12 cellular contexts compared by ENCODE assay signal in genomic region chr1:93625582-93626327, GRCh38. TPM values are rescaled to one million over a fixed set of nuclear protein-coding genes. Genes with fewer than 3 reads are reported as not detected.
DNase-seq lines count a peak whose midpoint lies in the region; ATAC-seq, FAIRE-seq and TF ChIP-seq lines count a peak whose summit lies in the region.
"Had no signal": no experiment of that assay in that cellular context is flagged by ENCODE, and none has a peak within 500 bp of the region (broad histone marks: within the 10 kb centered on the region; RNA-seq: fewer than 3 reads in every experiment).

No MANE protein-coding gene starts in this region.

- H3K27me3 ChIP-seq in SK-N-SH (ENCODE audit: insufficient read depth) = no peaks in the 10 kb centered on the region

- peak overlapping the region; percentile 61 for H3K4me2 ChIP-seq in SK-N-SH

- no peak for TF ChIP-seq CTCF in SK-N-SH (IDR thresholded peaks at IDR 0.05)
- TF ChIP-seq CTCF in fibroblast of villous mesenchyme (IDR thresholded peaks at IDR 0.05; ENCODE audit: insufficient read depth, low read depth, low read length) = no peak
- no peak for TF ChIP-seq CTCF in progenitor cell of endocrine pancreas (IDR thresholded peaks at IDR 0.05; ENCODE audit: unreplicated experiment)

- H3K9me2 ChIP-seq in SK-N-SH = no peaks in the 10 kb centered on the region

- peaks cover 85% of the 10 kb centered on the region for H3F3A ChIP-seq in SK-N-SH (replicated peaks; ENCODE audit: insufficient read depth)

- H3K27me3 Mint-ChIP-seq in progenitor cell of endocrine pancreas = no peaks in the 10 kb centered on the region

- TF ChIP-seq RAD21 in SK-N-SH (IDR thresholded peaks at IDR 0.05; ENCODE audit: low read length) = 0 out of 2 replicates have a peak, but pooled peaks have one; percentile 12

- 0% methylated on average over 2 of the region's 3 CpGs for WGBS in SK-N-SH (ENCODE audit: low lambda C conversion rate)

- H4K20me1 ChIP-seq in SK-N-SH (ENCODE audit: insufficient read depth) = peaks cover 2% of the 10 kb centered on the region; the same call in 1 of the 2 replicates

- no peaks in the 10 kb centered on the region for H3K36me3 Mint-ChIP-seq in progenitor cell of endocrine pancreas (ENCODE audit: insufficient read depth)

- peaks cover 50 to 67% of the 10 kb centered on the region in 2 experiments for H3K4me1 ChIP-seq in SK-N-SH (ENCODE audit: control insufficient read depth in 1 of 2, insufficient read depth in 2 of 2, low read depth in 1 of 2, low read length in 1 of 2)

- ATAC-seq in GM21381 (IDR thresholded peaks at IDR 0.05; ENCODE audit: unreplicated experiment) = no peak

- FAIRE-seq in H54 (lab: Jason Lieb, UNC) = peak; percentile 94

- peak; percentile 73 to 95 for TF ChIP-seq EP300 in SK-N-SH (IDR thresholded peaks at IDR 0.05; ENCODE audit: borderline replicate concordance in 1 of 2, low read depth in 1 of 2, low read length in 1 of 2)

- no peak for TF ChIP-seq POLR2A in H54 (IDR thresholded peaks at IDR 0.05; ENCODE audit: low read depth, low read length)

- H3K4me3 Mint-ChIP-seq in progenitor cell of endocrine pancreas (ENCODE audit: low read depth) = no peak overlapping the region

- DNase-seq in H54 (ENCODE audit: insufficient read length, low spot score) (peak; percentile 48), SK-N-SH (peak; percentile 48), fibroblast of villous mesenchyme (ENCODE audit: low read depth) (peak; percentile 85), progenitor cell of endocrine pancreas (ENCODE audit: low spot score, unreplicated experiment) (no peak), putamen (ENCODE audit: low spot score) (no peak), MV-4-11 (lab: John Stamatoyannopoulos, UW) (no peak), NCI-H748 treated with DMSO at 0.1 percent for 48 hours (lab: John Stamatoyannopoulos, UW) (no peak)
- DNase-seq: activated CD4-positive, alpha-beta T cell treated with anti-CD3 and anti-CD28 coated beads for 4 hours; amygdala; DND-41; occipital lobe had no signal

- H3K9me3 ChIP-seq in SK-N-SH = no peaks in the 10 kb centered on the region

- H3K4me1 Mint-ChIP-seq in progenitor cell of endocrine pancreas (ENCODE audit: low read depth) = peaks cover 11% of the 10 kb centered on the region

- POLR2A ChIA-PET in SK-N-SH (lab: Yijun Ruan, JAX) = interaction anchor here (0.8 to 1.4 kb wide), 3 partner anchors 10 to 220 kb away, joined by 3 to 5 read pairs (median 3); no protein-coding TSS in a partner anchor

- peaks cover 94% of the 10 kb centered on the region for H3K79me2 ChIP-seq in SK-N-SH (ENCODE audit: insufficient read depth)

- peaks cover 0 to 19% of the 10 kb centered on the region in 2 experiments for H3K36me3 ChIP-seq in SK-N-SH (replicated peaks in 1 of 2; ENCODE audit: control insufficient read depth in 1 of 2, insufficient read depth in 2 of 2, low read length in 1 of 2)

- H3K27ac Mint-ChIP-seq in progenitor cell of endocrine pancreas = peak overlapping the region; percentile 49

- peak overlapping the region; percentile 73 to 98 for H3K27ac ChIP-seq in SK-N-SH (ENCODE audit: low read depth in 2 of 2, low read length in 1 of 2)

- CTCF ChIA-PET in SK-N-SH (lab: Yijun Ruan, JAX) = interaction anchor here (0.6 to 28.6 kb wide), 15 partner anchors 8 to 322 kb away, joined by 3 to 591 read pairs (median 3); no protein-coding TSS in a partner anchor

- no peak overlapping the region for H3K4me3 ChIP-seq in SK-N-SH (ENCODE audit: low read depth in 2 of 2, low read length in 1 of 2)
- no peak overlapping the region for H3K4me3 ChIP-seq in fibroblast of villous mesenchyme (ENCODE audit: low read depth, low read length)

- H3K9me3 Mint-ChIP-seq in progenitor cell of endocrine pancreas (ENCODE audit: low read depth) = no peaks in the 10 kb centered on the region

- H3K9ac ChIP-seq in SK-N-SH = peak overlapping the region; percentile 48; the same call in 1 of the 2 replicates

- no peak overlapping the region for H2AFZ ChIP-seq in SK-N-SH (ENCODE audit: low read depth)

TF ChIP-seq in SK-N-SH, 30 proteins besides CTCF, POLR2A, EP300 and RAD21 (continues in another document):
- TF ChIP-seq ELF1 (IDR thresholded peaks at IDR 0.05) (0 out of 2 replicates have a peak, but pooled peaks have one; percentile 15), TEAD4 (IDR thresholded peaks at IDR 0.05; ENCODE audit: borderline replicate concordance, insufficient read depth) (peak; percentile 78; the same call in 1 of the 2 replicates), REST (IDR thresholded peaks at IDR 0.05; ENCODE audit: low read depth, low read length) (peak; percentile 61), NFIC (IDR thresholded peaks at IDR 0.05; ENCODE audit: borderline replicate concordance) (peak; percentile 98), JUND (IDR thresholded peaks at IDR 0.05) (peak; percentile 88), FOSL2 (IDR thresholded peaks at IDR 0.05; ENCODE audit: borderline replicate concordance, low read depth) (peak; percentile 90), TAF1 (IDR thresholded peaks at IDR 0.05; ENCODE audit: borderline replicate concordance, low read depth, low read length) (no peak), SMC3 (IDR thresholded peaks at IDR 0.05; ENCODE audit: low read depth, low read length) (peak; percentile 2; the same call in 1 of the 2 replicates), YY1 (IDR thresholded peaks at IDR 0.05; ENCODE audit: low read depth) (no peak), PBX3 (IDR thresholded peaks at IDR 0.05) (peak; percentile 86), TCF12 (IDR thresholded peaks at IDR 0.05) (peak; percentile 99), USF2 (IDR thresholded peaks at IDR 0.05; ENCODE audit: borderline replicate concordance, low read depth, low read length) (no peak), GABPA (IDR thresholded peaks at IDR 0.05; ENCODE audit: low read depth) (no peak), POLR2AphosphoS5 (IDR thresholded peaks at IDR 0.05; ENCODE audit: low read depth, low read length) (peak; percentile 83), USF1 (IDR thresholded peaks at IDR 0.05; ENCODE audit: borderline replicate concordance, low read depth) (no peak), FOXJ3 (CRISPR knock-in tag; IDR thresholded peaks at IDR 0.05) (no peak), FOXM1 (IDR thresholded peaks at IDR 0.05; ENCODE audit: low read depth) (peak; percentile 60; the same call in 1 of the 2 replicates)

RNA-seq across cellular contexts. Expression of gene BCAR3, which starts 55.9 kb away (rescaled TPM):
- 49.2 and 58.4 TPM in 2 replicates for polyA plus RNA-seq in SK-N-SH (2012; rRNA removed)
- polyA plus RNA-seq in SK-N-SH (2012; cell fraction: cytosol; rRNA removed) = 40.2 and 48.4 TPM in 2 replicates
- 59.5 and 69.2 TPM in 2 replicates for polyA plus RNA-seq in SK-N-SH (2012; cell fraction: nucleus; rRNA removed)
- total RNA-seq in fibroblast of villous mesenchyme (32.0 and 36.4 TPM in 2 replicates), progenitor cell of endocrine pancreas (7.1 and 10.5 TPM in 2 replicates)

Comparison
In these comparisons a context has a peak if more than half of its experiments do, and no peak if none do; other contexts are left out.
1. DNase-seq: peak in H54 (single experiment), SK-N-SH (single experiment) and fibroblast of villous mesenchyme (single experiment); none in progenitor cell of endocrine pancreas (single experiment), putamen (single experiment), MV-4-11 (single experiment) and NCI-H748 treated with DMSO at 0.1 percent for 48 hours (single experiment).